Comparison of ENCODE assay signal across 30 cellular contexts in genomic region chr1:1684031-1684681, GRCh38. TPM values are rescaled to one million over a fixed set of nuclear protein-coding genes. Genes with fewer than 3 reads are reported as not detected.
DNase-seq lines count a peak whose midpoint lies in the region; ATAC-seq, FAIRE-seq and TF ChIP-seq lines count a peak whose summit lies in the region.
"Had no signal": no experiment of that assay in that cellular context is flagged by ENCODE, and none has a peak within 500 bp of the region (broad histone marks: within the 10 kb centered on the region; RNA-seq: fewer than 3 reads in every experiment).

No MANE protein-coding gene starts in this region.

- H3K9me3 Mint-ChIP-seq in central memory CD8-positive, alpha-beta T cell = no peaks in the 10 kb centered on the region
- no peaks in the 10 kb centered on the region for H3K9me3 Mint-ChIP-seq in natural killer cell
- H3K9me3 Mint-ChIP-seq: activated T-cell treated with anti-CD3 and anti-CD28 coated beads, Interleukin-2, amount 50 U/mL, for 72 hours; naive thymus-derived CD8-positive, alpha-beta T cell; stimulated activated naive CD8-positive, alpha-beta T cell treated with anti-CD3 and anti-CD28 coated beads, Interleukin-15, amount 100 ng/mL, for 72 hours had no signal

- CTCF ChIA-PET in mammary epithelial cell (lab: Charles Lee; ENCODE audit: low non-redundant PET) = no interaction called here

- no peak for FAIRE-seq in GM12891 (lab: Jason Lieb, UNC)
- FAIRE-seq: GM12878, RCC 7860 had no signal

- peaks cover 48% of the 10 kb centered on the region for H3K79me2 ChIP-seq in mammary epithelial cell (ENCODE audit: insufficient read depth, low read length)

- WGBS in mammary epithelial cell (ENCODE audit: low coverage, missing lambda C conversion rate) = 95% methylated on average over 23 of the region's 28 CpGs

- H3K36me3 Mint-ChIP-seq in central memory CD8-positive, alpha-beta T cell (ENCODE audit: insufficient read depth) = peaks cover 27% of the 10 kb centered on the region
- H3K36me3 Mint-ChIP-seq in natural killer cell = no peaks in the 10 kb centered on the region

- no peak for TF ChIP-seq POLR2A in GM12891 (IDR thresholded peaks at IDR 0.05; ENCODE audit: low read depth, low read length)

- intact Hi-C loops in natural killer cell (cut with micrococcal nuclease) (no loop called here), mammary epithelial cell (cut with micrococcal nuclease) (no loop called here)

- H3K4me1 ChIP-seq in HUES48 (ENCODE audit: control insufficient read depth, insufficient read depth, low read length) (peaks cover 5% of the 10 kb centered on the region), mammary epithelial cell (ENCODE audit: insufficient read depth, low read length) (peaks cover 14% of the 10 kb centered on the region)
- H3K4me1 ChIP-seq: parathyroid adenoma had no signal

- no peaks in the 10 kb centered on the region for H4K20me1 ChIP-seq in mammary epithelial cell (ENCODE audit: insufficient read depth, low read length)

- BruUV-seq in mammary epithelial cell (replicated peaks; lab: Mats Ljungman, UMichigan) = no TSS peak

- peak; percentile 32 for ATAC-seq in central memory CD8-positive, alpha-beta T cell (replicated peaks; ENCODE audit: extremely low read depth, poor library complexity, severe bottlenecking)
- ATAC-seq in natural killer cell (peak in 2 of 3 donors; percentile 72 to 80), GM18909 (IDR thresholded peaks at IDR 0.05; ENCODE audit: poor library complexity, unreplicated experiment) (no peak), HG03097 (IDR thresholded peaks at IDR 0.05; ENCODE audit: low FRiP score, unreplicated experiment) (no peak)
- ATAC-seq: activated T-cell treated with anti-CD3 and anti-CD28 coated beads, Interleukin-2, amount 50 U/mL, for 72 hours; GM12878; left cardiac atrium; naive thymus-derived CD8-positive, alpha-beta T cell; right lobe of liver; stimulated activated naive CD8-positive, alpha-beta T cell treated with anti-CD3 and anti-CD28 coated beads, Interleukin-15, amount 100 ng/mL, for 72 hours; T-helper 17 cell had no signal

- H3K27me3 Mint-ChIP-seq in central memory CD8-positive, alpha-beta T cell = no peaks in the 10 kb centered on the region
- H3K27me3 Mint-ChIP-seq in natural killer cell (ENCODE audit: low read depth in 2 of 2) = no peaks in the 10 kb centered on the region
- H3K27me3 Mint-ChIP-seq: naive thymus-derived CD8-positive, alpha-beta T cell; stimulated activated naive CD8-positive, alpha-beta T cell treated with anti-CD3 and anti-CD28 coated beads, Interleukin-15, amount 100 ng/mL, for 72 hours; T-helper 17 cell had no signal

- no peaks in the 10 kb centered on the region for H3K9me3 ChIP-seq in HUES48 (ENCODE audit: control insufficient read depth, insufficient read depth, low read length)
- no peaks in the 10 kb centered on the region for H3K9me3 ChIP-seq in mammary epithelial cell (replicated peaks; ENCODE audit: insufficient read depth, low read length)
- H3K9me3 ChIP-seq: right lobe of liver, SJSA1, tibial artery had no signal

- dilution Hi-C loops in mammary epithelial cell (cut with HindIII; ENCODE audit: low sequenced_read_pairs) = no loop called here

- in situ Hi-C loops in mammary epithelial cell (cut with MboI; ENCODE audit: low sequenced_read_pairs in 2 of 2) = no loop called here

- no peak overlapping the region for H3K9ac ChIP-seq in HUES48 (ENCODE audit: low read depth, low read length)
- H3K9ac ChIP-seq in mammary epithelial cell (ENCODE audit: insufficient read depth, low read length) = no peak overlapping the region
- H3K9ac ChIP-seq: parathyroid adenoma had no signal

- H3K36me3 ChIP-seq in HUES48 (ENCODE audit: control insufficient read depth, insufficient read depth, low read length) = peaks cover 7% of the 10 kb centered on the region; the same call in 1 of the 2 replicates
- peaks cover 3% of the 10 kb centered on the region for H3K36me3 ChIP-seq in mammary epithelial cell (ENCODE audit: insufficient read depth, low read length)
- H3K36me3 ChIP-seq: right lobe of liver had no signal

- peak overlapping the region; percentile 9 for H3K4me3 Mint-ChIP-seq in central memory CD8-positive, alpha-beta T cell
- H3K4me3 Mint-ChIP-seq in natural killer cell = no peak overlapping the region
- H3K4me3 Mint-ChIP-seq: activated T-cell treated with anti-CD3 and anti-CD28 coated beads, Interleukin-2, amount 50 U/mL, for 72 hours; stimulated activated naive CD8-positive, alpha-beta T cell treated with anti-CD3 and anti-CD28 coated beads, Interleukin-15, amount 100 ng/mL, for 72 hours; T-helper 17 cell had no signal

- H3K27me3 ChIP-seq in HUES48 (ENCODE audit: control insufficient read depth, insufficient read depth, low read length) (no peaks in the 10 kb centered on the region), mammary epithelial cell (ENCODE audit: insufficient read depth, low read length) (no peaks in the 10 kb centered on the region)
- H3K27me3 ChIP-seq: dorsolateral prefrontal cortex, right lobe of liver, SJSA1, tibial artery had no signal

- peak; percentile 1 for DNase-seq in GM12891 (ENCODE audit: insufficient read length, low spot score)
- no peak for DNase-seq in central memory CD8-positive, alpha-beta T cell (ENCODE audit: low spot score in 2 of 2)
- DNase-seq in natural killer cell = no peak
- no peak for DNase-seq in mammary epithelial cell
- no peak for DNase-seq in NCI-H1417 (lab: John Stamatoyannopoulos, UW)
- DNase-seq: activated CD4-positive, alpha-beta T cell treated with anti-CD3 and anti-CD28 coated beads for 48 hours; activated naive CD4-positive, alpha-beta T cell treated with Interleukin-2 at 50 U/mL for 16 hours; activated T-cell treated with anti-CD3 and anti-CD28 coated beads, Interleukin-2, amount 50 U/mL, for 72 hours; C1 segment of cervical spinal cord; caudate nucleus; KG1; left cardiac atrium; midbrain; MM.1S; naive thymus-derived CD8-positive, alpha-beta T cell; NCI-H146; NCI-H510A treated with DMSO at 0.1 percent for 48 hours; NK-92 treated with Interleukin-12 subunit alpha and Interleukin-12 subunit beta, amount 100 ng/mL, for 24 hours; stimulated activated naive CD8-positive, alpha-beta T cell treated with anti-CD3 and anti-CD28 coated beads, Interleukin-15, amount 100 ng/mL, for 72 hours; T-helper 17 cell; tibial artery had no signal

- H3K4me3 ChIP-seq in HUES48 (ENCODE audit: low read depth, low read length) (no peak overlapping the region), mammary epithelial cell (replicated peaks in 1 of 3; ENCODE audit: insufficient read depth in 1 of 3, low read depth in 2 of 3, low read length in 3 of 3) (no peak overlapping the region)
- H3K4me3 ChIP-seq: dorsolateral prefrontal cortex, GM12878, right lobe of liver, SJSA1, tibial artery had no signal

- no peak overlapping the region for H3K27ac Mint-ChIP-seq in central memory CD8-positive, alpha-beta T cell (ENCODE audit: low read depth)
- peak overlapping the region in 1 of 2 donors; percentile 69 for H3K27ac Mint-ChIP-seq in natural killer cell
- H3K27ac Mint-ChIP-seq: activated T-cell treated with anti-CD3 and anti-CD28 coated beads, Interleukin-2, amount 50 U/mL, for 72 hours; T-helper 17 cell had no signal

- H3K4me2 ChIP-seq in mammary epithelial cell (ENCODE audit: insufficient read depth, low read depth, low read length) = no peak overlapping the region

- H3K27ac ChIP-seq in HUES48 (ENCODE audit: low read depth, low read length) (peak overlapping the region; percentile 17), mammary epithelial cell (ENCODE audit: insufficient read depth, low read depth, low read length) (no peak overlapping the region)
- H3K27ac ChIP-seq: dorsolateral prefrontal cortex, parathyroid adenoma, right lobe of liver, SJSA1, tibial artery had no signal

- peaks cover 27% of the 10 kb centered on the region for H3K4me1 Mint-ChIP-seq in central memory CD8-positive, alpha-beta T cell
- peaks cover 8 to 19% of the 10 kb centered on the region in 2 donors for H3K4me1 Mint-ChIP-seq in natural killer cell

- TF ChIP-seq CTCF in natural killer cell (IDR thresholded peaks at IDR 0.05) (no peak), mammary epithelial cell (conservative IDR thresholded peaks at IDR 0.05 in 1 of 2, IDR thresholded peaks at IDR 0.05 in 1 of 2; ENCODE audit: extremely low read depth in 1 of 2, insufficient read depth in 1 of 2, low read depth in 1 of 2, low read length in 2 of 2) (no peak)

- no peak overlapping the region for H2AFZ ChIP-seq in mammary epithelial cell (ENCODE audit: low read depth, low read length)
- H2AFZ ChIP-seq: parathyroid adenoma had no signal

TF ChIP-seq in GM12891, 5 proteins besides CTCF, POLR2A, EP300 and RAD21:
- TF ChIP-seq POU2F2 (IDR thresholded peaks at IDR 0.05; ENCODE audit: low read depth, low read length) (no peak), TAF1 (IDR thresholded peaks at IDR 0.05; ENCODE audit: low read depth, low read length) (no peak), SPI1 (IDR thresholded peaks at IDR 0.05; ENCODE audit: low read depth, low read length) (no peak), PAX5 (IDR thresholded peaks at IDR 0.05; ENCODE audit: insufficient read depth, low read length, severe bottlenecking) (no peak), POLR2AphosphoS5 (IDR thresholded peaks at IDR 0.05; ENCODE audit: low read depth, low read length) (no peak)

RNA-seq across cellular contexts. Expression of gene SLC35E2B, which starts 8.4 kb away (rescaled TPM):
- 14.5 TPM for polyA plus RNA-seq in GM12891 (2012; ENCODE audit: low read depth, missing spikeins)
- total RNA-seq in natural killer cell = 10 to 100 TPM; 57.6 to 79.9 (median 61.8) TPM
- total RNA-seq in mammary epithelial cell = 10 to 100 TPM; 21.0 to 32.6 TPM
- polyA plus RNA-seq in mammary epithelial cell = 8.5 TPM
- polyA minus RNA-seq in mammary epithelial cell = 20.2 TPM

RNA-seq across cellular contexts. Expression of gene CDK11B, which starts 25.4 kb away (rescaled TPM):
- 23.7 TPM for polyA plus RNA-seq in GM12891 (2012; ENCODE audit: low read depth, missing spikeins)
- 10 to 100 TPM; 49.6 to 65.9 (median 50.2) TPM for total RNA-seq in natural killer cell
- total RNA-seq in mammary epithelial cell = 10 to 100 TPM in 1 of 2 donors, 1 to 10 TPM in 1; 5.8 to 28.1 TPM
- 3.5 TPM for polyA plus RNA-seq in mammary epithelial cell
- polyA minus RNA-seq in mammary epithelial cell = 13.5 TPM

RNA-seq across cellular contexts. Expression of gene CDK11A, which starts 40.0 kb away (rescaled TPM):
- 30.7 TPM for polyA plus RNA-seq in GM12891 (2012; ENCODE audit: low read depth, missing spikeins)
- total RNA-seq in natural killer cell = 100 to 1,000 TPM; 191 to 242 (median 216) TPM
- 10 to 100 TPM in 1 of 2 donors, 1 to 10 TPM in 1; 9.8 to 48.0 TPM for total RNA-seq in mammary epithelial cell
- polyA plus RNA-seq in mammary epithelial cell = 4.3 TPM
- 1.8 TPM for polyA minus RNA-seq in mammary epithelial cell

RNA-seq across cellular contexts. Expression of gene MMP23B, which starts 52.2 kb away (rescaled TPM):
- 2.8 TPM for polyA plus RNA-seq in GM12891 (2012; ENCODE audit: low read depth, missing spikeins)
- 100 to 1,000 TPM in 2 of 3 donors, 10 to 100 TPM in 1; 82.9 to 130 (median 126) TPM for total RNA-seq in natural killer cell
- total RNA-seq in mammary epithelial cell = 1 to 10 TPM; 1.0 to 2.3 TPM
- not detected for polyA plus RNA-seq in mammary epithelial cell
- polyA minus RNA-seq in mammary epithelial cell = not detected

Comparison
In these comparisons a context has a peak if more than half of its experiments do, and no peak if none do; other contexts are left out.
1. ATAC-seq: peak in central memory CD8-positive, alpha-beta T cell (single experiment) and natural killer cell (2 of 3); none in GM18909 (single experiment) and HG03097 (single experiment).